Comparison of ENCODE assay signal across 1 cellular context in the genomic region with DNA sequence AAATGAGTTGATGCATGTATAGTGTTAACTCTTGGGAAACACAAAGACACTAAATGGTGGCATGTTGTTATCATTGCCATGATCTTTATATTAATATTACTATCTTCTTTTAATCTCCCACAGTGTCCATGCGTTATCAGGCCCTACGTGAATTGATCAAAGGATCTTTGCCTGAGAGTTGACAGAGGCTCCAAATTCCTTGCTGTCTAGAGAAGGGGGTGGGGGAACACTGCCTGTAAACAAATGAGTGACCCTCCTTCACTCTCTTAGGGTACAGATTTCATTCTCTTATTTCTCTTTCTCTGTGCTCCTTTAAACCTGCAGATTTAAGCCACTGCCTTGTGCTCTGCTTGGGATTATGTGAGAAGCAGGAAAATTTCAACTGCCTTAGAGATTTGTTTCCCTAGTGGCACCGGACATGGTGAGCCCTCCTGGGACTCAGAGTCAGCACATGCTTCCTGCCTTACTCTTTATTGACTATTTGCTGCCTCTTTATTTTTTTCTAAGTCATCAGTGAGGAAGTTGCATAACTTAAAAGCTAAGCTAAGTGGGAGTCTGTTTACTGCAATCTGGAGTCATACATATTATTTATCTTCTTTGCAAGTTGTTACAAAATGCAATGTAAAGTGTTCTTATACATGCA.
TF ChIP-seq lines count a peak whose summit lies in the region.

No MANE protein-coding gene starts in this region.

TF ChIP-seq in HepG2, 621 proteins besides CTCF, POLR2A, EP300 and RAD21 (continued from another document and continues in another):
- TF ChIP-seq ZNF512B (CRISPR knock-in tag; IDR thresholded peaks at IDR 0.05; ENCODE audit: borderline replicate concordance) (no peak), MXD4 (CRISPR knock-in tag; IDR thresholded peaks at IDR 0.05) (no peak), SOX6 (IDR thresholded peaks at IDR 0.05) (no peak), SOX6 (CRISPR knock-in tag; IDR thresholded peaks at IDR 0.05) (peak; percentile 68; the same call in 1 of the 2 replicates), ZNF558 (CRISPR knock-in tag; IDR thresholded peaks at IDR 0.05; ENCODE audit: borderline replicate concordance) (no peak), GABPB1 (CRISPR knock-in tag; IDR thresholded peaks at IDR 0.05) (peak; percentile 49; the same call in 1 of the 2 replicates), ZNF570 (CRISPR knock-in tag; IDR thresholded peaks at IDR 0.05; ENCODE audit: borderline replicate concordance) (no peak), SMAD3 (CRISPR knock-in tag; IDR thresholded peaks at IDR 0.05) (0 out of 2 replicates have a peak, but pooled peaks have one; percentile 16), ELF4 (CRISPR knock-in tag; IDR thresholded peaks at IDR 0.05; ENCODE audit: borderline replicate concordance) (no peak; the same call in 1 of the 2 replicates), PHB2 (IDR thresholded peaks at IDR 0.05; ENCODE audit: partially characterized antibody) (no peak), NFYB (CRISPR knock-in tag; IDR thresholded peaks at IDR 0.05) (no peak), NCOA5 (CRISPR knock-in tag; IDR thresholded peaks at IDR 0.05) (no peak), SOX5 (CRISPR knock-in tag; IDR thresholded peaks at IDR 0.05; ENCODE audit: borderline replicate concordance) (peak; percentile 81), NCOA2 (CRISPR knock-in tag; IDR thresholded peaks at IDR 0.05) (peak; percentile 71; the same call in 1 of the 2 replicates), ESRRA (CRISPR knock-in tag; IDR thresholded peaks at IDR 0.05; ENCODE audit: low read depth) (no peak), TCF7 (IDR thresholded peaks at IDR 0.05; ENCODE audit: low read depth) (no peak; the same call in none of the 2 replicates), KLF16 (CRISPR knock-in tag; IDR thresholded peaks at IDR 0.05) (peak in 1 of 2 experiments; percentile 69; a peak in 1 of 4 replicates), HDAC2 (CRISPR knock-in tag; IDR thresholded peaks at IDR 0.05) (peak; percentile 62), ZNF263 (CRISPR knock-in tag; IDR thresholded peaks at IDR 0.05) (no peak), MEF2D (CRISPR knock-in tag; IDR thresholded peaks at IDR 0.05) (0 out of 2 replicates have a peak, but pooled peaks have one; percentile 39), MED13 (CRISPR knock-in tag; IDR thresholded peaks at IDR 0.05) (no peak), NFKB2 (CRISPR knock-in tag; IDR thresholded peaks at IDR 0.05; ENCODE audit: borderline replicate concordance) (no peak), SIN3A (IDR thresholded peaks at IDR 0.05; ENCODE audit: borderline replicate concordance, low read depth, low read length) (0 out of 2 replicates have a peak, but pooled peaks have one; percentile 42), ZNF124 (CRISPR knock-in tag; IDR thresholded peaks at IDR 0.05) (no peak), TP53 (CRISPR knock-in tag; conservative IDR thresholded peaks at IDR 0.05) (0 out of 2 replicates have a peak, but pooled peaks have one; percentile 37), SCMH1 (CRISPR knock-in tag; IDR thresholded peaks at IDR 0.05; ENCODE audit: borderline replicate concordance) (no peak), NFIC (IDR thresholded peaks at IDR 0.05; ENCODE audit: low read length) (peak; percentile 76; the same call in 1 of the 2 replicates), CREM (IDR thresholded peaks at IDR 0.05) (peak; percentile 71), CREM (CRISPR knock-in tag; IDR thresholded peaks at IDR 0.05) (no peak), FOSL2 (CRISPR knock-in tag; IDR thresholded peaks at IDR 0.05) (peak; percentile 82), SMYD3 (CRISPR knock-in tag; IDR thresholded peaks at IDR 0.05) (no peak), SAP130 (CRISPR knock-in tag; IDR thresholded peaks at IDR 0.05; ENCODE audit: low read depth) (peak; percentile 69), ZNF652 (CRISPR knock-in tag; IDR thresholded peaks at IDR 0.05; ENCODE audit: borderline replicate concordance, low read depth) (0 out of 2 replicates have a peak, but pooled peaks have one; percentile 15), POGZ (CRISPR knock-in tag; IDR thresholded peaks at IDR 0.05) (peak; percentile 71; the same call in 1 of the 2 replicates), ZNF136 (CRISPR knock-in tag; IDR thresholded peaks at IDR 0.05; ENCODE audit: low read depth) (no peak), MEIS2 (CRISPR knock-in tag; IDR thresholded peaks at IDR 0.05) (peak; percentile 43; the same call in 1 of the 2 replicates), ARID3A (IDR thresholded peaks at IDR 0.05; ENCODE audit: low read depth, low read length) (no peak), GPN1 (CRISPR knock-in tag; IDR thresholded peaks at IDR 0.05; ENCODE audit: borderline replicate concordance) (no peak), GTF2F1 (IDR thresholded peaks at IDR 0.05; ENCODE audit: low read length) (no peak), ZFP37 (CRISPR knock-in tag; IDR thresholded peaks at IDR 0.05; ENCODE audit: borderline replicate concordance) (0 out of 2 replicates have a peak, but pooled peaks have one; percentile 63)
- TF ChIP-seq, protein P1, sequence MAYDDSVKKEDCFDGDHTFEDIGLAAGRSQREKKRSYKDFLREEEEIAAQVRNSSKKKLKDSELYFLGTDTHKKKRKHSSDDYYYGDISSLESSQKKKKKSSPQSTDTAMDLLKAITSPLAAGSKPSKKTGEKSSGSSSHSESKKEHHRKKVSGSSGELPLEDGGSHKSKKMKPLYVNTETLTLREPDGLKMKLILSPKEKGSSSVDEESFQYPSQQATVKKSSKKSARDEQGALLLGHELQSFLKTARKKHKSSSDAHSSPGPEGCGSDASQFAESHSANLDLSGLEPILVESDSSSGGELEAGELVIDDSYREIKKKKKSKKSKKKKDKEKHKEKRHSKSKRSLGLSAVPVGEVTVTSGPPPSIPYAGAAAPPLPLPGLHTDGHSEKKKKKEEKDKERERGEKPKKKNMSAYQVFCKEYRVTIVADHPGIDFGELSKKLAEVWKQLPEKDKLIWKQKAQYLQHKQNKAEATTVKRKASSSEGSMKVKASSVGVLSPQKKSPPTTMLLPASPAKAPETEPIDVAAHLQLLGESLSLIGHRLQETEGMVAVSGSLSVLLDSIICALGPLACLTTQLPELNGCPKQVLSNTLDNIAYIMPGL (CRISPR knock-in tag; IDR thresholded peaks at IDR 0.05; ENCODE audit: borderline replicate concordance in 1 of 2, low read depth in 1 of 2) = no peak
- TF ChIP-seq, protein P2, sequence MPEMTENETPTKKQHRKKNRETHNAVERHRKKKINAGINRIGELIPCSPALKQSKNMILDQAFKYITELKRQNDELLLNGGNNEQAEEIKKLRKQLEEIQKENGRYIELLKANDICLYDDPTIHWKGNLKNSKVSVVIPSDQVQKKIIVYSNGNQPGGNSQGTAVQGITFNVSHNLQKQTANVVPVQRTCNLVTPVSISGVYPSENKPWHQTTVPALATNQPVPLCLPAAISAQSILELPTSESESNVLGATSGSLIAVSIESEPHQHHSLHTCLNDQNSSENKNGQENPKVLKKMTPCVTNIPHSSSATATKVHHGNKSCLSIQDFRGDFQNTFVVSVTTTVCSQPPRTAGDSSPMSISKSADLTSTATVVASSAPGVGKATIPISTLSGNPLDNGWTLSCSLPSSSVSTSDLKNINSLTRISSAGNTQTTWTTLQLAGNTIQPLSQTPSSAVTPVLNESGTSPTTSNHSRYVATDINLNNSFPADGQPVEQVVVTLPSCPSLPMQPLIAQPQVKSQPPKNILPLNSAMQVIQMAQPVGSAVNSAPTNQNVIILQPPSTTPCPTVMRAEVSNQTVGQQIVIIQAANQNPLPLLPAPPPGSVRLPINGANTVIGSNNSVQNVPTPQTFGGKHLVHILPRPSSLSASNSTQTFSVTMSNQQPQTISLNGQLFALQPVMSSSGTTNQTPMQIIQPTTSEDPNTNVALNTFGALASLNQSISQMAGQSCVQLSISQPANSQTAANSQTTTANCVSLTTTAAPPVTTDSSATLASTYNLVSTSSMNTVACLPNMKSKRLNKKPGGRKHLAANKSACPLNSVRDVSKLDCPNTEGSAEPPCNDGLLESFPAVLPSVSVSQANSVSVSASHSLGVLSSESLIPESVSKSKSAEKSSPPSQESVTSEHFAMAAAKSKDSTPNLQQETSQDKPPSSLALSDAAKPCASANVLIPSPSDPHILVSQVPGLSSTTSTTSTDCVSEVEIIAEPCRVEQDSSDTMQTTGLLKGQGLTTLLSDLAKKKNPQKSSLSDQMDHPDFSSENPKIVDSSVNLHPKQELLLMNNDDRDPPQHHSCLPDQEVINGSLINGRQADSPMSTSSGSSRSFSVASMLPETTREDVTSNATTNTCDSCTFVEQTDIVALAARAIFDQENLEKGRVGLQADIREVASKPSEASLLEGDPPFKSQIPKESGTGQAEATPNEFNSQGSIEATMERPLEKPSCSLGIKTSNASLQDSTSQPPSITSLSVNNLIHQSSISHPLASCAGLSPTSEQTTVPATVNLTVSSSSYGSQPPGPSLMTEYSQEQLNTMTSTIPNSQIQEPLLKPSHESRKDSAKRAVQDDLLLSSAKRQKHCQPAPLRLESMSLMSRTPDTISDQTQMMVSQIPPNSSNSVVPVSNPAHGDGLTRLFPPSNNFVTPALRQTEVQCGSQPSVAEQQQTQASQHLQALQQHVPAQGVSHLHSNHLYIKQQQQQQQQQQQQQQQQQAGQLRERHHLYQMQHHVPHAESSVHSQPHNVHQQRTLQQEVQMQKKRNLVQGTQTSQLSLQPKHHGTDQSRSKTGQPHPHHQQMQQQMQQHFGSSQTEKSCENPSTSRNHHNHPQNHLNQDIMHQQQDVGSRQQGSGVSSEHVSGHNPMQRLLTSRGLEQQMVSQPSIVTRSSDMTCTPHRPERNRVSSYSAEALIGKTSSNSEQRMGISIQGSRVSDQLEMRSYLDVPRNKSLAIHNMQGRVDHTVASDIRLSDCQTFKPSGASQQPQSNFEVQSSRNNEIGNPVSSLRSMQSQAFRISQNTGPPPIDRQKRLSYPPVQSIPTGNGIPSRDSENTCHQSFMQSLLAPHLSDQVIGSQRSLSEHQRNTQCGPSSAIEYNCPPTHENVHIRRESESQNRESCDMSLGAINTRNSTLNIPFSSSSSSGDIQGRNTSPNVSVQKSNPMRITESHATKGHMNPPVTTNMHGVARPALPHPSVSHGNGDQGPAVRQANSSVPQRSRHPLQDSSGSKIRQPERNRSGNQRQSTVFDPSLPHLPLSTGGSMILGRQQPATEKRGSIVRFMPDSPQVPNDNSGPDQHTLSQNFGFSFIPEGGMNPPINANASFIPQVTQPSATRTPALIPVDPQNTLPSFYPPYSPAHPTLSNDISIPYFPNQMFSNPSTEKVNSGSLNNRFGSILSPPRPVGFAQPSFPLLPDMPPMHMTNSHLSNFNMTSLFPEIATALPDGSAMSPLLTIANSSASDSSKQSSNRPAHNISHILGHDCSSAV (CRISPR knock-in tag; IDR thresholded peaks at IDR 0.05; ENCODE audit: borderline replicate concordance) = no peak
- TF ChIP-seq, protein P3, sequence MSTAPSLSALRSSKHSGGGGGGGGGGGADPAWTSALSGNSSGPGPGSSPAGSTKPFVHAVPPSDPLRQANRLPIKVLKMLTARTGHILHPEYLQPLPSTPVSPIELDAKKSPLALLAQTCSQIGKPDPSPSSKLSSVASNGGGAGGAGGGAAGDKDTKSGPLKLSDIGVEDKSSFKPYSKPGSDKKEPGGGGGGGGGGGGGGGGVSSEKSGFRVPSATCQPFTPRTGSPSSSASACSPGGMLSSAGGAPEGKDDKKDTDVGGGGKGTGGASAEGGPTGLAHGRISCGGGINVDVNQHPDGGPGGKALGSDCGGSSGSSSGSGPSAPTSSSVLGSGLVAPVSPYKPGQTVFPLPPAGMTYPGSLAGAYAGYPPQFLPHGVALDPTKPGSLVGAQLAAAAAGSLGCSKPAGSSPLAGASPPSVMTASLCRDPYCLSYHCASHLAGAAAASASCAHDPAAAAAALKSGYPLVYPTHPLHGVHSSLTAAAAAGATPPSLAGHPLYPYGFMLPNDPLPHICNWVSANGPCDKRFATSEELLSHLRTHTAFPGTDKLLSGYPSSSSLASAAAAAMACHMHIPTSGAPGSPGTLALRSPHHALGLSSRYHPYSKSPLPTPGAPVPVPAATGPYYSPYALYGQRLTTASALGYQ (CRISPR knock-in tag; IDR thresholded peaks at IDR 0.05) = peak; percentile 55; the same call in 1 of the 2 replicates
- TF ChIP-seq, protein P4, sequence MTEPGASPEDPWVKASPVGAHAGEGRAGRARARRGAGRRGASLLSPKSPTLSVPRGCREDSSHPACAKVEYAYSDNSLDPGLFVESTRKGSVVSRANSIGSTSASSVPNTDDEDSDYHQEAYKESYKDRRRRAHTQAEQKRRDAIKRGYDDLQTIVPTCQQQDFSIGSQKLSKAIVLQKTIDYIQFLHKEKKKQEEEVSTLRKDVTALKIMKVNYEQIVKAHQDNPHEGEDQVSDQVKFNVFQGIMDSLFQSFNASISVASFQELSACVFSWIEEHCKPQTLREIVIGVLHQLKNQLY (CRISPR knock-in tag; IDR thresholded peaks at IDR 0.05) = 0 out of 2 replicates have a peak, but pooled peaks have one; percentile 68
